ENCODE assay signal across 11 cellular contexts in genomic region chr17:15265131-15265530, GRCh38. TPM values are rescaled to one million over a fixed set of nuclear protein-coding genes. Genes with fewer than 3 reads are reported as not detected.
DNase-seq lines count a peak whose midpoint lies in the region; ATAC-seq and TF ChIP-seq lines count a peak whose summit lies in the region.
"Had no signal": no experiment of that assay in that cellular context is flagged by ENCODE, and none has a peak within 500 bp of the region (broad histone marks: within the 10 kb centered on the region; RNA-seq: fewer than 3 reads in every experiment).

Gene PMP22, minus strand, starts transcription at chr17:15265326. Its CDS starts 4,599 bp downstream, at chr17:15260727.

- H3K27ac Mint-ChIP-seq in endothelial cell (ENCODE audit: unreplicated experiment), result no peak within 1 kb of the TSS
- no peak within 1 kb of the TSS for H3K27ac Mint-ChIP-seq in Caco-2 (ENCODE audit: unreplicated experiment)

- H3K4me3 ChIP-seq in HCT116 (replicated peaks in 1 of 2; ENCODE audit: low read depth in 1 of 2, low read length in 2 of 2), result no peak within 1 kb of the TSS
- H3K4me3 ChIP-seq in Caco-2 (ENCODE audit: low read depth, low read length), result no peak within 1 kb of the TSS

- no peak within 1 kb of the TSS for H2AFZ ChIP-seq in HCT116 (ENCODE audit: low read depth, low read length, poor library complexity, severe bottlenecking)

- H3K4me1 Mint-ChIP-seq in endothelial cell (ENCODE audit: unreplicated experiment), result peaks cover 20% of the 10 kb centered on the region
- no peaks in the 10 kb centered on the region for H3K4me1 Mint-ChIP-seq in Caco-2 (ENCODE audit: low read depth, unreplicated experiment)

- POLR2A ChIA-PET in HCT116 (lab: Charles Lee) (no interaction called here), Caco-2 (lab: Charles Lee) (no interaction called here)

- CTCF ChIA-PET in HCT116 (lab: Charles Lee), result no interaction called here
- CTCF ChIA-PET in Caco-2 (lab: Charles Lee), result no interaction called here

- H3K4me3 Mint-ChIP-seq in endothelial cell (ENCODE audit: unreplicated experiment), result no peak within 1 kb of the TSS
- no peak within 1 kb of the TSS for H3K4me3 Mint-ChIP-seq in Caco-2 (ENCODE audit: unreplicated experiment)

- TF ChIP-seq RAD21 in HCT116 (IDR thresholded peaks at IDR 0.05; ENCODE audit: low read depth), result no peak

- no peak within 1 kb of the TSS for H3K9ac ChIP-seq in HCT116 (ENCODE audit: low read length)

- DNase-seq in HCT116 (ENCODE audit: low read depth, low spot score), result no peak
- no peak for DNase-seq in endothelial cell (ENCODE audit: low spot score)
- DNase-seq in medulla oblongata (ENCODE audit: extremely low spot score), result peak; percentile 56
- DNase-seq in EL, result no peak
- no peak for DNase-seq in Caco-2
- no peak for DNase-seq in activated CD4-positive, alpha-beta T cell treated with anti-CD3 and anti-CD28 coated beads for 4 hours
- DNase-seq in left lobe of liver (ENCODE audit: low spot score), result no peak
- DNase-seq: activated CD4-positive, alpha-beta T cell treated with anti-CD3 and anti-CD28 coated beads, Interleukin-2, amount 50 U/mL, for 1 hour; NCI-H1694; stimulated activated naive CD4-positive, alpha-beta T cell had no signal

- no peak within 1 kb of the TSS for H3K27ac ChIP-seq in HCT116 (ENCODE audit: low read depth, low read length)

- BruUV-seq in HCT116 (replicated peaks; lab: Mats Ljungman, UMichigan) (no TSS peak), Caco-2 (replicated peaks; lab: Mats Ljungman, UMichigan) (no TSS peak)

- peaks cover 2% of the 10 kb centered on the region; the same call in 1 of the 2 replicates for H3K79me2 ChIP-seq in HCT116 (ENCODE audit: insufficient read depth, low read length)

- peaks cover 14 to 43% of the 10 kb centered on the region in 2 experiments; a peak in 3 of 4 replicates for H3K4me1 ChIP-seq in HCT116 (ENCODE audit: control insufficient read depth in 1 of 2, insufficient read depth in 2 of 2, low read length in 2 of 2)
- H3K4me1 ChIP-seq in Caco-2, result no peaks in the 10 kb centered on the region

- TF ChIP-seq CTCF in HCT116 (IDR thresholded peaks at IDR 0.05 in 2 of 3, conservative IDR thresholded peaks at IDR 0.05 in 1 of 3; ENCODE audit: borderline replicate concordance in 1 of 3, insufficient read depth in 1 of 3, low read depth in 2 of 3, low read length in 2 of 3) (no peak), endothelial cell (IDR thresholded peaks at IDR 0.05; ENCODE audit: unreplicated experiment) (no peak), subcutaneous adipose tissue (IDR thresholded peaks at IDR 0.05; ENCODE audit: low read depth) (no peak), Caco-2 (IDR thresholded peaks at IDR 0.05; ENCODE audit: insufficient read depth in 1 of 2, low read depth in 1 of 2, low read length in 1 of 2, severe bottlenecking in 1 of 2, unreplicated experiment in 1 of 2) (no peak)

- peaks cover 4% of the 10 kb centered on the region for H3K36me3 Mint-ChIP-seq in endothelial cell (ENCODE audit: low read depth, unreplicated experiment)
- no peaks in the 10 kb centered on the region for H3K36me3 Mint-ChIP-seq in Caco-2 (ENCODE audit: insufficient read depth, unreplicated experiment)

- RAD21 ChIA-PET in HCT116 (lab: Charles Lee; ENCODE audit: low non-redundant PET in 1 of 2, low total read pairs in 2 of 2, uncharacterized antibody in 2 of 2, unreplicated experiment in 2 of 2), result no interaction called here

- intact Hi-C loops in HCT116 (cut with micrococcal nuclease), result loop anchor here (10.0 kb wide), 1 partner anchor 560 kb away; no protein-coding TSS in a partner anchor
- intact Hi-C loops in Caco-2 (cut with micrococcal nuclease; ENCODE audit: unreplicated experiment), result no loop called here

- H3K9me2 ChIP-seq in HCT116 (ENCODE audit: insufficient read depth), result no peaks in the 10 kb centered on the region

- no peaks in the 10 kb centered on the region for H3K36me3 ChIP-seq in HCT116 (ENCODE audit: control insufficient read depth in 1 of 2, insufficient read depth in 2 of 2, low read length in 2 of 2)
- H3K36me3 ChIP-seq in Caco-2 (ENCODE audit: control insufficient read depth, insufficient read depth, low read length), result no peaks in the 10 kb centered on the region

- H3K9me3 ChIP-seq in HCT116 (ENCODE audit: control insufficient read depth in 1 of 2, insufficient read depth in 1 of 2, low read depth in 1 of 2, low read length in 2 of 2) (no peaks in the 10 kb centered on the region), Caco-2 (no peaks in the 10 kb centered on the region)

- no peak for ATAC-seq in HCT116
- ATAC-seq in left lobe of liver, result no peak

- H3K9me3 Mint-ChIP-seq in endothelial cell (ENCODE audit: unreplicated experiment), result no peaks in the 10 kb centered on the region
- H3K9me3 Mint-ChIP-seq in Caco-2 (ENCODE audit: unreplicated experiment), result no peaks in the 10 kb centered on the region

- no peaks in the 10 kb centered on the region for H3K27me3 ChIP-seq in HCT116 (ENCODE audit: insufficient read depth, low read length)
- H3K27me3 ChIP-seq in Caco-2 (replicated peaks; ENCODE audit: control insufficient read depth, insufficient read depth, low read length), result no peaks in the 10 kb centered on the region; the same call in 1 of the 2 replicates

- no peak within 1 kb of the TSS for H3K4me2 ChIP-seq in HCT116 (ENCODE audit: low read length)

- H3K27me3 Mint-ChIP-seq in endothelial cell (ENCODE audit: unreplicated experiment), result peaks cover 7% of the 10 kb centered on the region
- no peaks in the 10 kb centered on the region for H3K27me3 Mint-ChIP-seq in Caco-2 (ENCODE audit: insufficient read depth, unreplicated experiment)

- H4K20me1 ChIP-seq in HCT116 (ENCODE audit: insufficient read depth), result no peaks in the 10 kb centered on the region

- no peak for TF ChIP-seq POLR2A in HCT116 (IDR thresholded peaks at IDR 0.05; ENCODE audit: borderline replicate concordance, extremely low read depth, insufficient read depth, insufficient read length)

TF ChIP-seq in HCT116, 20 proteins besides CTCF, POLR2A, EP300 and RAD21:
- TF ChIP-seq EGR1 (IDR thresholded peaks at IDR 0.05; ENCODE audit: low read depth), result no peak
- no peak for TF ChIP-seq ATF3 (IDR thresholded peaks at IDR 0.05)
- TF ChIP-seq SP1 (IDR thresholded peaks at IDR 0.05; ENCODE audit: low read depth), result no peak
- TF ChIP-seq SRF (IDR thresholded peaks at IDR 0.05; ENCODE audit: low read depth), result no peak
- TF ChIP-seq ZFX (IDR thresholded peaks at IDR 0.05), result no peak
- TF ChIP-seq MAX (IDR thresholded peaks at IDR 0.05), result no peak

RNA-seq across cellular contexts. Expression of gene PMP22, which starts in this region (rescaled TPM):
- total RNA-seq in HCT116 (2021; ENCODE audit: unreplicated experiment) (28.7 TPM), endothelial cell (ENCODE audit: unreplicated experiment) (314 TPM), subcutaneous adipose tissue (100 to 1,000 TPM; 260 to 386 (median 339) TPM), Caco-2 (2022) (7.3 and 9.1 TPM in 2 replicates), left lobe of liver (3.6 TPM)
- polyA plus RNA-seq in HCT116 (2012), result 34.2 and 36.9 TPM in 2 replicates
